ENCODE assay signal across 24 cellular contexts in genomic region chr6:135465903-135466302, GRCh38. TPM values are rescaled to one million over a fixed set of nuclear protein-coding genes. Genes with fewer than 3 reads are reported as not detected.
DNase-seq lines count a peak whose midpoint lies in the region; ATAC-seq and TF ChIP-seq lines count a peak whose summit lies in the region.
"Had no signal": no experiment of that assay in that cellular context is flagged by ENCODE, and none has a peak within 500 bp of the region (broad histone marks: within the 10 kb centered on the region; RNA-seq: fewer than 3 reads in every experiment).

No MANE protein-coding gene starts in this region.

- H3K79me2 ChIP-seq in mammary epithelial cell (ENCODE audit: insufficient read depth, low read length) (no peaks in the 10 kb centered on the region), Karpas-422 (ENCODE audit: low read length) (peaks cover 12% of the 10 kb centered on the region; the same call in 1 of the 2 replicates)

- no peak overlapping the region for H3K27ac ChIP-seq in mammary epithelial cell (ENCODE audit: insufficient read depth, low read depth, low read length)
- H3K27ac ChIP-seq in Karpas-422 (ENCODE audit: low read length): peak overlapping the region; percentile 71
- H3K27ac ChIP-seq: epithelial cell of prostate, HL-60, skin epidermis, transverse colon, WERI-Rb-1 had no signal

- DNase-seq in mammary epithelial cell: no peak
- DNase-seq in MCF 10A (ENCODE audit: unreplicated experiment): no peak
- no peak for DNase-seq in Karpas-422
- no peak for DNase-seq in stimulated activated naive B cell treated with anti-CD40 and anti-IgM and Interleukin-4, amounts not matched to agents 10 μg/mL and 1 μg/mL and 100 μg/mL, for 72 hours
- no peak for DNase-seq in kidney tubule cell (ENCODE audit: low spot score)
- DNase-seq in SIG-M5 treated with dmso at 0.1 percent for 504 hours (lab: John Stamatoyannopoulos, UW; ENCODE audit: unreplicated experiment): no peak
- DNase-seq in NCI-H1694 treated with DMSO at 0.1 percent for 48 hours (lab: John Stamatoyannopoulos, UW): no peak
- DNase-seq: activated CD8-positive, alpha-beta memory T cell treated with anti-CD3 and anti-CD28 coated beads, Interleukin-2, amount 10 ng/mL, durations not matched to agents 7 days and 5 days; activated naive CD4-positive, alpha-beta T cell treated with anti-CD3 and anti-CD28 coated beads, Interleukin-2, amount 10 ng/mL, durations not matched to agents 7 days and 5 days; amygdala; CD8-positive, alpha-beta memory T cell; effector CD4-positive, alpha-beta T cell; HCEC 1CT; islet precursor cell; Right ventricle myocardium superior; SW 1271; T-helper 9 cell; transverse colon; WERI-Rb-1 had no signal

- H3K36me3 ChIP-seq in mammary epithelial cell (ENCODE audit: insufficient read depth, low read length) (peaks cover 7% of the 10 kb centered on the region), Karpas-422 (ENCODE audit: insufficient read depth, low read length) (peaks cover 6% of the 10 kb centered on the region; the same call in 1 of the 2 replicates)

- no peaks in the 10 kb centered on the region for H3K9me3 ChIP-seq in mammary epithelial cell (replicated peaks; ENCODE audit: insufficient read depth, low read length)
- no peaks in the 10 kb centered on the region for H3K9me3 ChIP-seq in Karpas-422 (ENCODE audit: low read length)
- H3K9me3 ChIP-seq: transverse colon had no signal

- CTCF ChIA-PET in mammary epithelial cell (lab: Charles Lee; ENCODE audit: low non-redundant PET) (no interaction called here), MCF 10A (lab: Yijun Ruan, JAX) (no interaction called here)

- H3K27me3 Mint-ChIP-seq in MCF 10A (ENCODE audit: insufficient read depth, unreplicated experiment): no peaks in the 10 kb centered on the region
- H3K27me3 Mint-ChIP-seq in stimulated activated naive B cell treated with anti-CD40 and anti-IgM and Interleukin-4, amounts not matched to agents 10 μg/mL and 1 μg/mL and 100 μg/mL, for 72 hours: peaks cover 4 to 8% of the 10 kb centered on the region in 2 donors
- H3K27me3 Mint-ChIP-seq: activated CD8-positive, alpha-beta memory T cell treated with anti-CD3 and anti-CD28 coated beads, Interleukin-2, amount 10 ng/mL, durations not matched to agents 7 days and 5 days; activated naive CD4-positive, alpha-beta T cell treated with anti-CD3 and anti-CD28 coated beads, Interleukin-2, amount 10 ng/mL, durations not matched to agents 7 days and 5 days; CD8-positive, alpha-beta memory T cell; natural killer cell treated with Interleukin-12 subunit alpha and Interleukin-12 subunit beta and Interleukin-15 and Interleukin-18, amount 100 ng/mL, for 72 hours had no signal

- H3K4me2 ChIP-seq in mammary epithelial cell (ENCODE audit: insufficient read depth, low read depth, low read length) (no peak overlapping the region), Karpas-422 (ENCODE audit: low read depth, low read length, poor library complexity, severe bottlenecking) (peak overlapping the region; percentile 60)

- ATAC-seq in GM21390 (IDR thresholded peaks at IDR 0.05; ENCODE audit: unreplicated experiment): peak; percentile 35
- ATAC-seq in stimulated activated naive B cell treated with anti-CD40 and anti-IgM and Interleukin-4, amounts not matched to agents 10 μg/mL and 1 μg/mL and 100 μg/mL, for 72 hours (replicated peaks): no peak
- ATAC-seq: activated CD8-positive, alpha-beta memory T cell treated with anti-CD3 and anti-CD28 coated beads, Interleukin-2, amount 10 ng/mL, durations not matched to agents 7 days and 5 days; natural killer cell treated with Interleukin-12 subunit alpha and Interleukin-12 subunit beta and Interleukin-15 and Interleukin-18, amount 100 ng/mL, for 72 hours had no signal

- H3K27me3 ChIP-seq in mammary epithelial cell (ENCODE audit: insufficient read depth, low read length): no peaks in the 10 kb centered on the region
- H3K27me3 ChIP-seq in Karpas-422 (ENCODE audit: low read length): no peaks in the 10 kb centered on the region
- H3K27me3 ChIP-seq: transverse colon had no signal

- POLR2A ChIA-PET in MCF 10A (lab: Yijun Ruan, JAX): interaction anchor here (0.7 kb wide), 1 partner anchor 32 kb away, joined by 3 read pairs; no protein-coding TSS in a partner anchor

- no peak overlapping the region for H3K4me3 Mint-ChIP-seq in MCF 10A (ENCODE audit: unreplicated experiment)
- peak overlapping the region; percentile 1 to 10 for H3K4me3 Mint-ChIP-seq in stimulated activated naive B cell treated with anti-CD40 and anti-IgM and Interleukin-4, amounts not matched to agents 10 μg/mL and 1 μg/mL and 100 μg/mL, for 72 hours
- H3K4me3 Mint-ChIP-seq: activated CD8-positive, alpha-beta memory T cell treated with anti-CD3 and anti-CD28 coated beads, Interleukin-2, amount 10 ng/mL, durations not matched to agents 7 days and 5 days; activated naive CD4-positive, alpha-beta T cell treated with anti-CD3 and anti-CD28 coated beads, Interleukin-2, amount 10 ng/mL, durations not matched to agents 7 days and 5 days; CD8-positive, alpha-beta memory T cell; natural killer cell treated with Interleukin-12 subunit alpha and Interleukin-12 subunit beta and Interleukin-15 and Interleukin-18, amount 100 ng/mL, for 72 hours had no signal

- H3K36me3 Mint-ChIP-seq in MCF 10A (ENCODE audit: insufficient read depth, unreplicated experiment): peaks cover 28% of the 10 kb centered on the region
- H3K36me3 Mint-ChIP-seq in stimulated activated naive B cell treated with anti-CD40 and anti-IgM and Interleukin-4, amounts not matched to agents 10 μg/mL and 1 μg/mL and 100 μg/mL, for 72 hours: peaks cover 37 to 50% of the 10 kb centered on the region in 2 donors

- no peaks in the 10 kb centered on the region for H3K4me1 Mint-ChIP-seq in MCF 10A (ENCODE audit: insufficient read depth, unreplicated experiment)
- H3K4me1 Mint-ChIP-seq in stimulated activated naive B cell treated with anti-CD40 and anti-IgM and Interleukin-4, amounts not matched to agents 10 μg/mL and 1 μg/mL and 100 μg/mL, for 72 hours: peaks cover 15 to 24% of the 10 kb centered on the region in 2 donors
- H3K4me1 Mint-ChIP-seq: activated naive CD4-positive, alpha-beta T cell treated with anti-CD3 and anti-CD28 coated beads, Interleukin-2, amount 10 ng/mL, durations not matched to agents 7 days and 5 days had no signal

- TF ChIP-seq CTCF in mammary epithelial cell (conservative IDR thresholded peaks at IDR 0.05 in 1 of 2, IDR thresholded peaks at IDR 0.05 in 1 of 2; ENCODE audit: extremely low read depth in 1 of 2, insufficient read depth in 1 of 2, low read depth in 1 of 2, low read length in 2 of 2): no peak
- TF ChIP-seq CTCF in MCF 10A (IDR thresholded peaks at IDR 0.05; ENCODE audit: unreplicated experiment): no peak

- no peak overlapping the region for H3K27ac Mint-ChIP-seq in MCF 10A (ENCODE audit: low read depth, unreplicated experiment)
- no peak overlapping the region for H3K27ac Mint-ChIP-seq in stimulated activated naive B cell treated with anti-CD40 and anti-IgM and Interleukin-4, amounts not matched to agents 10 μg/mL and 1 μg/mL and 100 μg/mL, for 72 hours
- H3K27ac Mint-ChIP-seq: activated CD8-positive, alpha-beta memory T cell treated with anti-CD3 and anti-CD28 coated beads, Interleukin-2, amount 10 ng/mL, durations not matched to agents 7 days and 5 days; activated naive CD4-positive, alpha-beta T cell treated with anti-CD3 and anti-CD28 coated beads, Interleukin-2, amount 10 ng/mL, durations not matched to agents 7 days and 5 days; natural killer cell treated with Interleukin-12 subunit alpha and Interleukin-12 subunit beta and Interleukin-15 and Interleukin-18, amount 100 ng/mL, for 72 hours had no signal

- BruUV-seq in mammary epithelial cell (replicated peaks; lab: Mats Ljungman, UMichigan) (TSS peak; percentile 37), MCF 10A (replicated peaks; lab: Mats Ljungman, UMichigan) (no TSS peak)

- intact Hi-C loops in mammary epithelial cell (cut with micrococcal nuclease) (no loop called here), MCF 10A (cut with micrococcal nuclease) (no loop called here)

- H3K9ac ChIP-seq in mammary epithelial cell (ENCODE audit: insufficient read depth, low read length) (no peak overlapping the region), Karpas-422 (ENCODE audit: low read length) (peak overlapping the region; percentile 11; the same call in 1 of the 2 replicates)

- no peaks in the 10 kb centered on the region for H3K9me2 ChIP-seq in Karpas-422 (replicated peaks; ENCODE audit: insufficient read depth, low read length)

- no peaks in the 10 kb centered on the region for H4K20me1 ChIP-seq in mammary epithelial cell (ENCODE audit: insufficient read depth, low read length)
- H4K20me1 ChIP-seq in Karpas-422 (ENCODE audit: insufficient read depth, low read depth, low read length): no peaks in the 10 kb centered on the region

- H3K4me1 ChIP-seq in mammary epithelial cell (ENCODE audit: insufficient read depth, low read length): no peaks in the 10 kb centered on the region
- H3K4me1 ChIP-seq in Karpas-422 (ENCODE audit: low read length): peaks cover 21% of the 10 kb centered on the region
- H3K4me1 ChIP-seq: transverse colon had no signal

- dilution Hi-C loops in mammary epithelial cell (cut with HindIII; ENCODE audit: low sequenced_read_pairs): no loop called here

- in situ Hi-C loops in mammary epithelial cell (cut with MboI; ENCODE audit: low sequenced_read_pairs in 2 of 2): no loop called here

- no peaks in the 10 kb centered on the region for H3K9me3 Mint-ChIP-seq in MCF 10A (ENCODE audit: unreplicated experiment)
- H3K9me3 Mint-ChIP-seq in stimulated activated naive B cell treated with anti-CD40 and anti-IgM and Interleukin-4, amounts not matched to agents 10 μg/mL and 1 μg/mL and 100 μg/mL, for 72 hours: peaks cover 3 to 4% of the 10 kb centered on the region in 2 donors
- H3K9me3 Mint-ChIP-seq: activated naive CD4-positive, alpha-beta T cell treated with anti-CD3 and anti-CD28 coated beads, Interleukin-2, amount 10 ng/mL, durations not matched to agents 7 days and 5 days; natural killer cell treated with Interleukin-12 subunit alpha and Interleukin-12 subunit beta and Interleukin-15 and Interleukin-18, amount 100 ng/mL, for 72 hours had no signal

- H3K4me3 ChIP-seq in mammary epithelial cell (replicated peaks in 1 of 3; ENCODE audit: insufficient read depth in 1 of 3, low read depth in 2 of 3, low read length in 3 of 3) (no peak overlapping the region), Karpas-422 (ENCODE audit: low read length) (peak overlapping the region; percentile 11)
- H3K4me3 ChIP-seq: skin epidermis, transverse colon had no signal

- H2AFZ ChIP-seq in mammary epithelial cell (ENCODE audit: low read depth, low read length) (no peak overlapping the region), Karpas-422 (ENCODE audit: low read length) (peak overlapping the region; percentile 69)

- WGBS in mammary epithelial cell (ENCODE audit: low coverage, missing lambda C conversion rate): 95% methylated on average over 4 of the region's 4 CpGs

RNA-seq across cellular contexts. Expression of gene AHI1, which starts 31.6 kb away (rescaled TPM):
- total RNA-seq in mammary epithelial cell (10 to 100 TPM in 1 of 2 donors, 1 to 10 TPM in 1; 7.7 to 13.2 TPM), MCF 10A (2022) (23.5 and 26.5 TPM in 2 replicates)
- polyA plus RNA-seq in mammary epithelial cell: 4.8 TPM
- polyA minus RNA-seq in mammary epithelial cell: 5.0 TPM
- 9.5 and 14.1 TPM in 2 replicates for total RNA-seq in Karpas-422 (2014; rRNA removed; shearing (Covaris generic); ENCODE audit: low replicate concordance)
